Comparison of ENCODE assay signal across 12 cellular contexts in the genomic region with DNA sequence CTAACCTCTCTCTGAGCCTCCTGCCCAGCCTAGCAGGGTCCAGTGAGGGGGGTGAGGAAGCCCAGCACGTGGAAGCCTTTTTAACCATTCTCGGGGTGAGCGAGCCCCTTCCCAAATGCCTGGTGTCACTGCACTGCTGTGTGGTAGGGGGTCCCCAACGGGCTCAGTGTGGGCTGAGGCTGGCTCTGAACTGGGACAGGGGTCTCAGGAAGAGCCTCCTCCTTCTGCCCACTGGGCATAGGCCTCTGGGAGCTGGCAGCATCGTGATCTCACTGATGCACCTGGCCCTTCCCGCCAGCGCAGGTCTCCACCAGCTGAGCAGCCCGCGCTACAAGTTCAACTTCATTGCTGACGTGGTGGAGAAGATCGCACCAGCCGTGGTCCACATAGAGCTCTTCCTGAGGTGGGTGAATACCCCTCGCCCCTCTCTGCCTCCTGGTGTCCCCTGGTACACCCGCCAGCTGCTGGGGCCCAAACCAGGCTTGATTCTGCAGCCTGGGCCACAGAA. TPM values are rescaled to one million over a fixed set of nuclear protein-coding genes. Genes with fewer than 3 reads are reported as not detected.
"Had no signal": no experiment of that assay in that cellular context is flagged by ENCODE, and none has a peak within 500 bp of the region (broad histone marks: within the 10 kb centered on the region; RNA-seq: fewer than 3 reads in every experiment).

No MANE protein-coding gene starts in this region.

- H3K4me3 ChIP-seq: adrenal gland, left lung, right lobe of liver, upper lobe of right lung had no signal

- DNase-seq: activated B cell treated with CpG ODN at 0.5 μM for 24 hours; activated naive CD4-positive, alpha-beta T cell treated with anti-CD3 and anti-CD28 coated beads, Interleukin-2, amount 10 ng/mL, durations not matched to agents 7 days and 5 days; endodermal cell; erythroblast; stimulated activated CD4-positive, alpha-beta T cell treated with anti-CD3 and anti-CD28 coated beads, Interleukin-12 subunit alpha, Interleukin-12 subunit beta, amount 100 ng/mL, for 4 hours; stimulated activated naive CD4-positive, alpha-beta T cell treated with Interleukin-2 at 50 U/mL for 16 hours; T-helper 2 cell; upper lobe of right lung had no signal

- H3K4me1 ChIP-seq: adrenal gland, right lobe of liver had no signal

- ATAC-seq: right lobe of liver had no signal

- FAIRE-seq: TTC549 had no signal

- H3K27ac ChIP-seq: left lung, right lobe of liver, upper lobe of right lung had no signal

- H3K27me3 ChIP-seq: adrenal gland, left lung, right lobe of liver, upper lobe of right lung had no signal

- H3K36me3 ChIP-seq: adrenal gland, left lung, right lobe of liver, upper lobe of right lung had no signal

- H3K9me3 ChIP-seq: adrenal gland, left lung, right lobe of liver, upper lobe of right lung had no signal

RNA-seq across cellular contexts. Expression of gene HTRA3, which starts 12.6 kb away (rescaled TPM):
- total RNA-seq: activated B cell treated with CpG ODN at 0.5 μM for 24 hours had no signal
